Comparison of ENCODE assay signal across 24 cellular contexts in genomic region chr15:50493625-50494024, GRCh38. TPM values are rescaled to one million over a fixed set of nuclear protein-coding genes. Genes with fewer than 3 reads are reported as not detected.
"Had no signal": no experiment of that assay in that cellular context is flagged by ENCODE, and none has a peak within 500 bp of the region (broad histone marks: within the 10 kb centered on the region; RNA-seq: fewer than 3 reads in every experiment).

No MANE protein-coding gene starts in this region.

- H3K27me3 ChIP-seq: dorsolateral prefrontal cortex, ovary, suprapubic skin, thyroid gland had no signal

- H3K9me3 Mint-ChIP-seq: memory B cell, mesothelial cell of epicardium, natural killer cell, neural crest cell, type B pancreatic cell had no signal

- H3K27ac Mint-ChIP-seq: memory B cell, mesothelial cell of epicardium, natural killer cell, type B pancreatic cell had no signal

- H3K36me3 ChIP-seq: ovary had no signal

- H3K4me1 Mint-ChIP-seq: memory B cell, mesothelial cell of epicardium, natural killer cell, neural crest cell had no signal

- H3K4me1 ChIP-seq: lower lobe of right lung, suprapubic skin, thyroid gland had no signal

- H3K9me3 ChIP-seq: lower lobe of right lung, ovary, suprapubic skin, thyroid gland had no signal

- H3K27me3 Mint-ChIP-seq: memory B cell, type B pancreatic cell had no signal

- H3K27ac ChIP-seq: dorsolateral prefrontal cortex, lower lobe of right lung, ovary, suprapubic skin, thyroid gland had no signal

- ATAC-seq: left lobe of liver; lower lobe of right lung; natural killer cell; stimulated activated naive CD8-positive, alpha-beta T cell treated with anti-CD3 and anti-CD28 coated beads, Interleukin-15, Interleukin-2, amounts not matched to agents 100 U/mL and 50 U/mL, for 24 hours had no signal

- H3K4me3 Mint-ChIP-seq: memory B cell, mesothelial cell of epicardium, natural killer cell, neural crest cell, type B pancreatic cell had no signal

- H3K4me3 ChIP-seq: dorsolateral prefrontal cortex, lower lobe of right lung, ovary, suprapubic skin, thyroid gland had no signal

- DNase-seq: cortex of kidney; dorsolateral prefrontal cortex; effector CD8-positive, alpha-beta T cell; foreskin melanocyte; head of caudate nucleus; hypothalamus; kidney glomerular epithelial cell; lower lobe of right lung; natural killer cell; nucleus accumbens; ovary; right cardiac atrium; small intestine; stimulated activated CD4-positive, alpha-beta T cell treated with anti-CD3 and anti-CD28 coated beads, Interleukin-12 subunit alpha, Interleukin-12 subunit beta, amount 100 ng/mL, for 4 hours; stimulated activated naive CD8-positive, alpha-beta T cell treated with anti-CD3 and anti-CD28 coated beads, Interleukin-15, Interleukin-2, amounts not matched to agents 100 U/mL and 50 U/mL, for 24 hours; thyroid gland had no signal

RNA-seq across cellular contexts. Expression of gene USP50, which starts 52.8 kb away (rescaled TPM):
- total RNA-seq: lower lobe of right lung, myocyte had no signal
- polyA plus RNA-seq: esophagus, ovary, right cardiac atrium, small intestine had no signal
